In the genomic region with DNA sequence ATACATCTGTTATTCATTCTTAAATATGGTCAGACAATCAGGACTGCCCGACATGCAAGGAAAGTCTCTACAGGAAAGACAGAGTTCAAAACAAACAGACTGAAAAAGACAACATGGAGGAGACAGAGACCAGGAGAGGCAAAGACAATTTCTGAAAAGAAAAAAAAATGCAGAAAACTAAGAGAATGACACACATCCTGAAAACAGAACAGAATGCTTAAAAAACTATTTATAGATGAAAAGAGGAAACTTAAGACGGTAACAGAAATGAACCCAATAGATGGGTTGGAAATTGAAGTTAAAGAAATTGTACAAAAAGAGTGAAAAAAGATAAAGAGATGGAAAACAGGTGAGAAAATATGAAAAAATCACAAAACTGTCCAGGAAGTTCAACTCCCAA, we compare ENCODE assay signal across 18 cellular contexts.
DNase-seq lines count a peak whose midpoint lies in the region; ATAC-seq and TF ChIP-seq lines count a peak whose summit lies in the region.
"Had no signal": no experiment of that assay in that cellular context is flagged by ENCODE, and none has a peak within 500 bp of the region (broad histone marks: within the 10 kb centered on the region; RNA-seq: fewer than 3 reads in every experiment).

No MANE protein-coding gene starts in this region.

- TF ChIP-seq POLR2A in transverse colon (IDR thresholded peaks at IDR 0.05), result no peak

- TF ChIP-seq EP300 in transverse colon (IDR thresholded peaks at IDR 0.05; ENCODE audit: low read depth), result no peak

- no peaks in the 10 kb centered on the region for H3K9me3 ChIP-seq in CD8-positive, alpha-beta memory T cell (ENCODE audit: low read length)
- no peaks in the 10 kb centered on the region for H3K9me3 ChIP-seq in transverse colon
- H3K9me3 ChIP-seq: HAP-1, MG63 had no signal

- WGBS in transverse colon (ENCODE audit: low coverage in 1 of 2), 2 donors, result 76% methylated on average over 2 of the region's 2 CpGs; no CpG with 5 or more reads in 1 of the 2 donors

- H3K9me3 Mint-ChIP-seq in CD8-positive, alpha-beta memory T cell, result peaks cover 0 to 2% (median 0%) of the 10 kb centered on the region in 5 donors
- peaks cover 0 to 2% (median 1%) of the 10 kb centered on the region in 3 donors for H3K9me3 Mint-ChIP-seq in T-cell
- H3K9me3 Mint-ChIP-seq in effector memory CD8-positive, alpha-beta T cell, result peaks cover 2 to 4% of the 10 kb centered on the region in 2 donors

- peaks cover 12 to 22% (median 22%) of the 10 kb centered on the region in 3 donors for H3K36me3 Mint-ChIP-seq in CD8-positive, alpha-beta memory T cell
- H3K36me3 Mint-ChIP-seq in T-cell, result peaks cover 50% of the 10 kb centered on the region
- H3K36me3 Mint-ChIP-seq in effector memory CD8-positive, alpha-beta T cell (ENCODE audit: insufficient read depth), result peaks cover 10% of the 10 kb centered on the region

- ATAC-seq in T-cell (replicated peaks in 1 of 4) (peak in 2 of 4 experiments; percentile 17 to 52), HG03457 (IDR thresholded peaks at IDR 0.05; ENCODE audit: unreplicated experiment) (no peak), HG03354 (IDR thresholded peaks at IDR 0.05; ENCODE audit: poor library complexity, severe bottlenecking, unreplicated experiment) (no peak)
- ATAC-seq in effector memory CD8-positive, alpha-beta T cell (replicated peaks), result no peak
- ATAC-seq: heart right ventricle had no signal

- H3K27ac ChIP-seq in CD8-positive, alpha-beta memory T cell (ENCODE audit: low read depth, low read length), result no peak overlapping the region
- H3K27ac ChIP-seq in transverse colon, result no peak overlapping the region
- H3K27ac ChIP-seq: 22Rv1, heart right ventricle had no signal

- CTCF ChIA-PET in CD8-positive, alpha-beta memory T cell (lab: Charles Lee), result interaction anchor here (1.9 kb wide), 1 partner anchor 17 kb away, joined by 6 read pairs; no protein-coding TSS in a partner anchor
- CTCF ChIA-PET in T-cell (lab: Charles Lee), result interaction anchor here in 1 of 2 donors (1.4 kb wide), 1 partner anchor 94 kb away, joined by 3 read pairs; no protein-coding TSS in a partner anchor

- peak overlapping the region; percentile 13 for H3K4me3 ChIP-seq in CD8-positive, alpha-beta memory T cell (ENCODE audit: low read length)
- no peak overlapping the region for H3K4me3 ChIP-seq in transverse colon
- H3K4me3 ChIP-seq: HAP-1, heart right ventricle, MG63 had no signal

- in situ Hi-C loops in transverse colon (cut with MboI; ENCODE audit: low pct_ligation_motif_present in 1 of 4, low pct_unique_long_range_greater_than_20kb in 1 of 4, low sequenced_read_pairs in 3 of 4), result no loop called here

- H3K4me3 Mint-ChIP-seq in CD8-positive, alpha-beta memory T cell, result peak overlapping the region in 3 of 7 donors; percentile 21 to 27 (median 21)
- H3K4me3 Mint-ChIP-seq in T-cell, result peak overlapping the region; percentile 0 to 43 (median 1)
- peak overlapping the region; percentile 1 to 18 for H3K4me3 Mint-ChIP-seq in effector memory CD8-positive, alpha-beta T cell

- H3K4me1 ChIP-seq in CD8-positive, alpha-beta memory T cell (ENCODE audit: insufficient read depth, low read length), result peaks cover 57% of the 10 kb centered on the region
- peaks cover 0 to 23% (median 11%) of the 10 kb centered on the region in 4 donors for H3K4me1 ChIP-seq in transverse colon
- H3K4me1 ChIP-seq: HAP-1 had no signal

- intact Hi-C loops in transverse colon (cut with DNase I; ENCODE audit: low total_unique reads), result no loop called here

- peaks cover 71 to 89% (median 86%) of the 10 kb centered on the region in 3 donors for H3K4me1 Mint-ChIP-seq in CD8-positive, alpha-beta memory T cell
- peaks cover 80 to 92% (median 81%) of the 10 kb centered on the region in 3 donors for H3K4me1 Mint-ChIP-seq in T-cell
- H3K4me1 Mint-ChIP-seq in effector memory CD8-positive, alpha-beta T cell (ENCODE audit: low read depth in 2 of 2), result peaks cover 46 to 55% of the 10 kb centered on the region in 2 donors

- peak overlapping the region in 7 of 8 donors; percentile 59 to 89 (median 77) for H3K27ac Mint-ChIP-seq in CD8-positive, alpha-beta memory T cell
- H3K27ac Mint-ChIP-seq in T-cell, result peak overlapping the region; percentile 81 to 87
- peak overlapping the region; percentile 45 to 67 for H3K27ac Mint-ChIP-seq in effector memory CD8-positive, alpha-beta T cell

- H3K36me3 ChIP-seq in CD8-positive, alpha-beta memory T cell (ENCODE audit: insufficient read depth, low read length), result no peaks in the 10 kb centered on the region
- no peaks in the 10 kb centered on the region for H3K36me3 ChIP-seq in transverse colon
- H3K36me3 ChIP-seq: HAP-1, MG63 had no signal

- DNase-seq in NOMO-1 treated with DMSO at 0.1 percent for 48 hours (lab: John Stamatoyannopoulos, UW; ENCODE audit: unreplicated experiment) (peak; percentile 52), NOMO-1 treated with dmso at 0.1 percent for 144 hours (lab: John Stamatoyannopoulos, UW; ENCODE audit: unreplicated experiment) (no peak), T-cell (no peak), transverse colon (no peak)
- DNase-seq in CD8-positive, alpha-beta memory T cell, result no peak
- DNase-seq in effector memory CD8-positive, alpha-beta T cell, result no peak
- DNase-seq: activated gamma-delta T cell treated with Interleukin-2 at 50 U/mL for 16 hours, heart right ventricle, kidney, MG63, NCI-H2171, NCI-H82, retina, T-helper 9 cell had no signal

- POLR2A ChIA-PET in CD8-positive, alpha-beta memory T cell (lab: Charles Lee), result interaction anchor here (1.1 kb wide), 1 partner anchor 13 kb away, joined by 3 read pairs; no protein-coding TSS in a partner anchor
- POLR2A ChIA-PET in T-cell (lab: Charles Lee), result interaction anchor here in 1 of 2 donors (1.0 kb wide), 1 partner anchor 72 kb away, joined by 3 read pairs; no protein-coding TSS in a partner anchor

- no peak for TF ChIP-seq CTCF in transverse colon (IDR thresholded peaks at IDR 0.05)

- no peaks in the 10 kb centered on the region for H3K27me3 Mint-ChIP-seq in CD8-positive, alpha-beta memory T cell
- no peaks in the 10 kb centered on the region for H3K27me3 Mint-ChIP-seq in T-cell
- no peaks in the 10 kb centered on the region for H3K27me3 Mint-ChIP-seq in effector memory CD8-positive, alpha-beta T cell

- H3K27me3 ChIP-seq in CD8-positive, alpha-beta memory T cell (ENCODE audit: insufficient read depth, low read length, poor library complexity, severe bottlenecking), result no peaks in the 10 kb centered on the region
- no peaks in the 10 kb centered on the region for H3K27me3 ChIP-seq in transverse colon
- H3K27me3 ChIP-seq: heart right ventricle, MG63 had no signal
